ENCODE assay signal across 14 cellular contexts in genomic region chr19:3604987-3605343, GRCh38. TPM values are rescaled to one million over a fixed set of nuclear protein-coding genes. Genes with fewer than 3 reads are reported as not detected.
A peak's percentile ranks its signal among the peaks of the same experiment; 100 is the strongest.
DNase-seq lines count a peak whose midpoint lies in the region; ATAC-seq, FAIRE-seq and TF ChIP-seq lines count a peak whose summit lies in the region.
"Had no signal": no experiment of that assay in that cellular context is flagged by ENCODE, and none has a peak within 500 bp of the region (broad histone marks: within the 10 kb centered on the region; RNA-seq: fewer than 3 reads in every experiment).

No MANE protein-coding gene starts in this region.

- H3K27me3 Mint-ChIP-seq in activated CD4-positive, alpha-beta T cell treated with anti-CD3 and anti-CD28 coated beads, Interleukin-2, amount 10 ng/mL, durations not matched to agents 7 days and 5 days = peaks cover 5% of the 10 kb centered on the region
- H3K27me3 Mint-ChIP-seq: activated naive CD8-positive, alpha-beta T cell had no signal

- no peaks in the 10 kb centered on the region for H3K9me3 ChIP-seq in esophagus squamous epithelium

- peaks cover 12% of the 10 kb centered on the region for H3K4me1 Mint-ChIP-seq in activated CD4-positive, alpha-beta T cell treated with anti-CD3 and anti-CD28 coated beads, Interleukin-2, amount 10 ng/mL, durations not matched to agents 7 days and 5 days

- H3K36me3 ChIP-seq in esophagus squamous epithelium = peaks cover 0 to 5% (median 0%) of the 10 kb centered on the region in 3 donors

- intact Hi-C loops in esophagus squamous epithelium (cut with DNase I) = no loop called here

- no peak overlapping the region for H3K4me3 Mint-ChIP-seq in activated CD4-positive, alpha-beta T cell treated with anti-CD3 and anti-CD28 coated beads, Interleukin-2, amount 10 ng/mL, durations not matched to agents 7 days and 5 days
- H3K4me3 Mint-ChIP-seq: activated naive CD8-positive, alpha-beta T cell had no signal

- CTCF ChIA-PET in activated CD4-positive, alpha-beta T cell treated with anti-CD3 and anti-CD28 coated beads, Interleukin-2, amount 10 ng/mL, durations not matched to agents 7 days and 5 days (lab: Charles Lee) = no interaction called here

- H3K36me3 Mint-ChIP-seq in activated CD4-positive, alpha-beta T cell treated with anti-CD3 and anti-CD28 coated beads, Interleukin-2, amount 10 ng/mL, durations not matched to agents 7 days and 5 days (ENCODE audit: low read depth) = no peaks in the 10 kb centered on the region
- H3K36me3 Mint-ChIP-seq: activated naive CD8-positive, alpha-beta T cell had no signal

- POLR2A ChIA-PET in activated CD4-positive, alpha-beta T cell treated with anti-CD3 and anti-CD28 coated beads, Interleukin-2, amount 10 ng/mL, durations not matched to agents 7 days and 5 days (lab: Charles Lee) = no interaction called here

- 58 to 80% methylated on average over 1 to 11 of the region's 11 CpGs for WGBS in esophagus squamous epithelium, 2 donors

- no peak for TF ChIP-seq CTCF in esophagus squamous epithelium (IDR thresholded peaks at IDR 0.05)

- DNase-seq in activated CD4-positive, alpha-beta T cell treated with anti-CD3 and anti-CD28 coated beads, Interleukin-2, amount 10 ng/mL, durations not matched to agents 7 days and 5 days = peak; percentile 29
- no peak for DNase-seq in activated CD4-positive, alpha-beta T cell treated with anti-CD3 and anti-CD28 coated beads for 4 hours
- peak; percentile 42 for DNase-seq in UCSD-AML1 (lab: John Stamatoyannopoulos, UW; ENCODE audit: unreplicated experiment)
- no peak for DNase-seq in esophagus squamous epithelium (lab: John Stamatoyannopoulos, UW)
- DNase-seq in stimulated activated naive CD8-positive, alpha-beta T cell treated with anti-CD3 and anti-CD28 coated beads, Interleukin-15, Interleukin-2, amounts not matched to agents 100 U/mL and 50 U/mL, for 24 hours = peak; percentile 63
- no peak for DNase-seq in inferior parietal cortex (ENCODE audit: extremely low spot score)
- no peak for DNase-seq in frontal cortex (ENCODE audit: low spot score in 2 of 2)
- DNase-seq: NCI-H2081 treated with DMSO at 0.1 percent for 48 hours, PC-9, T1000 had no signal

- peak; percentile 56 for ATAC-seq in stimulated activated naive CD8-positive, alpha-beta T cell treated with anti-CD3 and anti-CD28 coated beads, Interleukin-15, Interleukin-2, amounts not matched to agents 100 U/mL and 50 U/mL, for 24 hours
- ATAC-seq in HG03439 (IDR thresholded peaks at IDR 0.05; ENCODE audit: unreplicated experiment) = no peak

- H3K4me3 ChIP-seq in esophagus squamous epithelium = peak overlapping the region in 2 of 4 donors; percentile 9 to 73
- H3K4me3 ChIP-seq: PC-9, skin epidermis had no signal

- peaks cover 0 to 70% (median 36%) of the 10 kb centered on the region in 3 donors for H3K4me1 ChIP-seq in esophagus squamous epithelium

- no peak overlapping the region for H3K27ac Mint-ChIP-seq in activated CD4-positive, alpha-beta T cell treated with anti-CD3 and anti-CD28 coated beads, Interleukin-2, amount 10 ng/mL, durations not matched to agents 7 days and 5 days
- H3K27ac Mint-ChIP-seq: activated naive CD8-positive, alpha-beta T cell had no signal

- H3K27ac ChIP-seq in esophagus squamous epithelium = peak overlapping the region; percentile 59 to 89 (median 74)
- H3K27ac ChIP-seq: PC-9 had no signal

- peaks cover 0 to 35% (median 0%) of the 10 kb centered on the region in 4 donors for H3K27me3 ChIP-seq in esophagus squamous epithelium

- H3K9me3 Mint-ChIP-seq in activated CD4-positive, alpha-beta T cell treated with anti-CD3 and anti-CD28 coated beads, Interleukin-2, amount 10 ng/mL, durations not matched to agents 7 days and 5 days = no peaks in the 10 kb centered on the region

- no peak for FAIRE-seq in frontal cortex (lab: Jason Lieb, UNC)
- FAIRE-seq: A204.1 had no signal

- no peak for TF ChIP-seq POLR2A in esophagus squamous epithelium (IDR thresholded peaks at IDR 0.05)

RNA-seq across cellular contexts. Expression of gene TBXA2R, which starts 1.7 kb away (rescaled TPM):
- total RNA-seq in activated CD4-positive, alpha-beta T cell treated with anti-CD3 and anti-CD28 coated beads, Interleukin-2, amount 10 ng/mL, durations not matched to agents 7 days and 5 days = under 1 TPM; 0.92 to 1.00 TPM
- total RNA-seq in esophagus squamous epithelium = 1 to 10 TPM in 1 of 4 donors, under 1 TPM in 3; 0.23 to 1.3 (median 0.45) TPM
- 0.41 TPM for total RNA-seq in frontal cortex
- total RNA-seq: PC-9 had no signal

RNA-seq across cellular contexts. Expression of gene GIPC3, which starts 19.7 kb away (rescaled TPM):
- under 1 TPM; 0.57 to 0.71 TPM for total RNA-seq in activated CD4-positive, alpha-beta T cell treated with anti-CD3 and anti-CD28 coated beads, Interleukin-2, amount 10 ng/mL, durations not matched to agents 7 days and 5 days
- total RNA-seq in esophagus squamous epithelium = under 1 TPM; 0.18 to 0.76 (median 0.22) TPM
- total RNA-seq in frontal cortex = under 0.01 TPM
- total RNA-seq: PC-9 had no signal

RNA-seq across cellular contexts. Expression of gene CACTIN, which starts 21.6 kb away (rescaled TPM):
- 10 to 100 TPM; 31.8 to 39.1 TPM for total RNA-seq in activated CD4-positive, alpha-beta T cell treated with anti-CD3 and anti-CD28 coated beads, Interleukin-2, amount 10 ng/mL, durations not matched to agents 7 days and 5 days
- total RNA-seq in esophagus squamous epithelium (10 to 100 TPM; 15.9 to 26.7 (median 21.3) TPM), frontal cortex (21.6 TPM)

RNA-seq across cellular contexts. Expression of gene HMG20B, which starts 32.2 kb away (rescaled TPM):
- total RNA-seq in activated CD4-positive, alpha-beta T cell treated with anti-CD3 and anti-CD28 coated beads, Interleukin-2, amount 10 ng/mL, durations not matched to agents 7 days and 5 days = 10 to 100 TPM; 47.8 to 54.1 TPM
- total RNA-seq in esophagus squamous epithelium (10 to 100 TPM; 56.1 to 77.6 (median 76.9) TPM), frontal cortex (13.9 TPM)

RNA-seq across cellular contexts. Expression of gene MFSD12, which starts 47.6 kb away (rescaled TPM):
- total RNA-seq in activated CD4-positive, alpha-beta T cell treated with anti-CD3 and anti-CD28 coated beads, Interleukin-2, amount 10 ng/mL, durations not matched to agents 7 days and 5 days = 10 to 100 TPM; 62.1 to 67.6 TPM
- total RNA-seq in esophagus squamous epithelium (10 to 100 TPM; 22.5 to 50.4 (median 37.3) TPM), frontal cortex (35.9 TPM)

Comparison
In these comparisons a context has a peak if more than half of its experiments do, and no peak if none do; other contexts are left out.
1. DNase-seq: peak in activated CD4-positive, alpha-beta T cell treated with anti-CD3 and anti-CD28 coated beads, Interleukin-2, amount 10 ng/mL, durations not matched to agents 7 days and 5 days (single experiment), UCSD-AML1 (single experiment) and stimulated activated naive CD8-positive, alpha-beta T cell treated with anti-CD3 and anti-CD28 coated beads, Interleukin-15, Interleukin-2, amounts not matched to agents 100 U/mL and 50 U/mL, for 24 hours (single experiment); none in activated CD4-positive, alpha-beta T cell treated with anti-CD3 and anti-CD28 coated beads for 4 hours (0 of 2), esophagus squamous epithelium (single experiment), inferior parietal cortex (single experiment) and frontal cortex (0 of 2).